ENCODE assay signal across 8 cellular contexts in genomic region chr2:97662895-97663625, GRCh38. TPM values are rescaled to one million over a fixed set of nuclear protein-coding genes. Genes with fewer than 3 reads are reported as not detected.
DNase-seq lines count a peak whose midpoint lies in the region; ATAC-seq and TF ChIP-seq lines count a peak whose summit lies in the region.

No MANE protein-coding gene starts in this region.

- DNase-seq in AG04450 (ENCODE audit: low read depth, low spot score): peak; percentile 43
- DNase-seq in NCI-H748 (lab: John Stamatoyannopoulos, UW; ENCODE audit: unreplicated experiment): peak; percentile 77
- peak; percentile 60 to 76 for DNase-seq in activated CD8-positive, alpha-beta memory T cell treated with anti-CD3 and anti-CD28 coated beads for 4 hours (ENCODE audit: low read depth in 2 of 2)
- peak; percentile 46 to 49 (median 48) for DNase-seq in effector memory CD8-positive, alpha-beta T cell
- DNase-seq in mesenchymal stem cell: peak; percentile 92
- DNase-seq in stimulated activated CD8-positive, alpha-beta memory T cell treated with anti-CD3 and anti-CD28 coated beads, Interleukin-12 subunit alpha, Interleukin-12 subunit beta, amount 100 ng/mL, for 4 hours (ENCODE audit: low read depth): peak; percentile 60

- H3K23ac ChIP-seq in mesenchymal stem cell (ENCODE audit: low read length in 2 of 2): no peak overlapping the region

- peaks cover 23% of the 10 kb centered on the region for H3K79me1 ChIP-seq in mesenchymal stem cell (replicated peaks; ENCODE audit: low read length, poor library complexity, severe bottlenecking)

- H4K8ac ChIP-seq in mesenchymal stem cell (ENCODE audit: low read length): peak overlapping the region; percentile 61

- peak overlapping the region; percentile 93 to 94 for H3K4me3 Mint-ChIP-seq in effector memory CD8-positive, alpha-beta T cell

- H3K4me3 ChIP-seq in AG04450 (ENCODE audit: low read depth, low read length) (peak overlapping the region; percentile 79), mesenchymal stem cell (ENCODE audit: insufficient read depth in 1 of 2, low read depth in 1 of 2, low read length in 2 of 2) (peak overlapping the region; percentile 76 to 88)

- peak overlapping the region; percentile 70 for H3K4me2 ChIP-seq in mesenchymal stem cell (ENCODE audit: low read length, poor library complexity, severe bottlenecking)

- WGBS in mesenchymal stem cell: 0% methylated on average over 23 of the region's 24 CpGs

- peaks cover 43% of the 10 kb centered on the region for H3K36me3 Mint-ChIP-seq in effector memory CD8-positive, alpha-beta T cell (ENCODE audit: insufficient read depth)

- H3K27ac ChIP-seq in AG04450 (ENCODE audit: low read depth, low read length) (peak overlapping the region; percentile 89), mesenchymal stem cell (ENCODE audit: low read length, poor library complexity, severe bottlenecking) (peak overlapping the region; percentile 96)

- peak overlapping the region; percentile 52 for H4K91ac ChIP-seq in mesenchymal stem cell (ENCODE audit: low read length)

- peak overlapping the region; percentile 96 for H2BK120ac ChIP-seq in mesenchymal stem cell (ENCODE audit: low read depth, low read length)

- TF ChIP-seq CTCF in AG04450 (IDR thresholded peaks at IDR 0.05; ENCODE audit: low read depth, low read length): no peak

- H3K4me1 Mint-ChIP-seq in effector memory CD8-positive, alpha-beta T cell (ENCODE audit: low read depth in 2 of 2): peaks cover 29% of the 10 kb centered on the region in 2 donors

- CTCF ChIA-PET in AG04450 (lab: Charles Lee): interaction anchor here (0.6 to 1.8 kb wide), 6 partner anchors 9 to 84 kb away, joined by 3 to 8 read pairs (median 4); no protein-coding TSS in a partner anchor

- H3K4ac ChIP-seq in mesenchymal stem cell (ENCODE audit: low read depth in 1 of 2, low read length in 2 of 2): peak overlapping the region; percentile 30 to 83

- H3K27ac Mint-ChIP-seq in effector memory CD8-positive, alpha-beta T cell: peak overlapping the region; percentile 97

- peak overlapping the region in 1 of 2 experiments; percentile 2 for H3K14ac ChIP-seq in mesenchymal stem cell (ENCODE audit: low read length in 2 of 2)

- H3K9ac ChIP-seq in mesenchymal stem cell (ENCODE audit: low read length): peak overlapping the region; percentile 92

- no peaks in the 10 kb centered on the region for H3K27me3 ChIP-seq in AG04450 (ENCODE audit: control insufficient read depth, insufficient read depth, low read length)
- no peaks in the 10 kb centered on the region for H3K27me3 ChIP-seq in mesenchymal stem cell (ENCODE audit: control insufficient read depth in 1 of 2, insufficient read depth in 1 of 2, low read length in 2 of 2)

- peak overlapping the region; percentile 10 for H2AFZ ChIP-seq in mesenchymal stem cell (ENCODE audit: low read depth, low read length)

- peak overlapping the region; percentile 95 for H2BK5ac ChIP-seq in mesenchymal stem cell (ENCODE audit: low read depth, low read length, poor library complexity, severe bottlenecking)

- no peak overlapping the region for H2AK5ac ChIP-seq in mesenchymal stem cell (ENCODE audit: low read length, severe bottlenecking)

- peaks cover 13 to 23% of the 10 kb centered on the region in 2 experiments for H3K36me3 ChIP-seq in mesenchymal stem cell (ENCODE audit: control insufficient read depth in 1 of 2, insufficient read depth in 2 of 2, low read depth in 1 of 2, low read length in 2 of 2)

- H3K27me3 Mint-ChIP-seq in effector memory CD8-positive, alpha-beta T cell: no peaks in the 10 kb centered on the region

- peak overlapping the region; percentile 0 to 59 for H2BK12ac ChIP-seq in mesenchymal stem cell (ENCODE audit: low read length in 2 of 2)

- H2BK15ac ChIP-seq in mesenchymal stem cell (ENCODE audit: low read depth, poor library complexity, severe bottlenecking): peak overlapping the region; percentile 99

- POLR2A ChIA-PET in AG04450 (lab: Yijun Ruan, JAX): interaction anchor here (1.2 to 1.8 kb wide), 4 partner anchors 10 to 73 kb away, joined by 3 to 33 read pairs (median 4); partner anchors contain the start of gene COX5B

- no peaks in the 10 kb centered on the region for H3K9me3 Mint-ChIP-seq in effector memory CD8-positive, alpha-beta T cell

- H3K9me3 ChIP-seq in AG04450 (ENCODE audit: control insufficient read depth, insufficient read depth, low read length) (no peaks in the 10 kb centered on the region), mesenchymal stem cell (ENCODE audit: control insufficient read depth, low read length) (no peaks in the 10 kb centered on the region)

- H3K4me1 ChIP-seq in mesenchymal stem cell (ENCODE audit: control insufficient read depth, insufficient read depth, low read depth, low read length): peaks cover 26% of the 10 kb centered on the region

- ATAC-seq in GM18861 (IDR thresholded peaks at IDR 0.05; ENCODE audit: unreplicated experiment) (peak; percentile 34), HG03066 (IDR thresholded peaks at IDR 0.05; ENCODE audit: low read depth, unreplicated experiment) (peak; percentile 43)
- ATAC-seq in effector memory CD8-positive, alpha-beta T cell (replicated peaks): peak; percentile 33

- H3K18ac ChIP-seq in mesenchymal stem cell (ENCODE audit: low read depth in 1 of 2, low read length in 2 of 2): peak overlapping the region; percentile 75 to 82

RNA-seq across cellular contexts. Expression of gene ACTR1B, which starts 0.8 kb away (rescaled TPM):
- polyA plus RNA-seq in AG04450 (2011; rRNA removed): 26.4 and 37.6 TPM in 2 replicates
- polyA minus RNA-seq in AG04450 (2011; rRNA and poly(A)+ RNA removed): 34.8 and 53.3 TPM in 2 replicates
- polyA plus RNA-seq in mesenchymal stem cell (2013, experiment 1 of 2): 29.7 TPM
- 29.4 TPM for polyA plus RNA-seq in mesenchymal stem cell (2013, experiment 2 of 2)

RNA-seq across cellular contexts. Expression of gene C2orf92, which starts 6.5 kb away (rescaled TPM):
- polyA plus RNA-seq in AG04450 (2011; rRNA removed): 1.3 and 1.5 TPM in 2 replicates
- 1.6 TPM in 2 replicates for polyA minus RNA-seq in AG04450 (2011; rRNA and poly(A)+ RNA removed)
- polyA plus RNA-seq in mesenchymal stem cell (2013, experiment 1 of 2): 1.5 TPM
- 1.9 TPM for polyA plus RNA-seq in mesenchymal stem cell (2013, experiment 2 of 2)

RNA-seq across cellular contexts. Expression of gene COX5B, which starts 17.2 kb away (rescaled TPM):
- polyA plus RNA-seq in AG04450 (2011; rRNA removed): 287 and 302 TPM in 2 replicates
- polyA minus RNA-seq in AG04450 (2011; rRNA and poly(A)+ RNA removed): 35.0 and 35.9 TPM in 2 replicates
- polyA plus RNA-seq in mesenchymal stem cell (2013, experiment 1 of 2): 242 TPM
- 244 TPM for polyA plus RNA-seq in mesenchymal stem cell (2013, experiment 2 of 2)

RNA-seq across cellular contexts. Expression of gene ZAP70, which starts 50.3 kb away (rescaled TPM):
- polyA plus RNA-seq in AG04450 (2011; rRNA removed): 0.06 TPM in 1 of 2 replicates, not detected in the other
- polyA minus RNA-seq in AG04450 (2011; rRNA and poly(A)+ RNA removed): not detected in 2 replicates
- polyA plus RNA-seq in mesenchymal stem cell (2013, experiment 1 of 2): 0.48 TPM
- 0.74 TPM for polyA plus RNA-seq in mesenchymal stem cell (2013, experiment 2 of 2)

Comparison
In these comparisons a context has a peak if more than half of its experiments do, and no peak if none do; other contexts are left out.
1. Peak in every context shown above with its lines: DNase-seq, ATAC-seq, H3K4me3 ChIP-seq and H3K27ac ChIP-seq.